Comparison of ENCODE assay signal across 19 cellular contexts in the genomic region with DNA sequence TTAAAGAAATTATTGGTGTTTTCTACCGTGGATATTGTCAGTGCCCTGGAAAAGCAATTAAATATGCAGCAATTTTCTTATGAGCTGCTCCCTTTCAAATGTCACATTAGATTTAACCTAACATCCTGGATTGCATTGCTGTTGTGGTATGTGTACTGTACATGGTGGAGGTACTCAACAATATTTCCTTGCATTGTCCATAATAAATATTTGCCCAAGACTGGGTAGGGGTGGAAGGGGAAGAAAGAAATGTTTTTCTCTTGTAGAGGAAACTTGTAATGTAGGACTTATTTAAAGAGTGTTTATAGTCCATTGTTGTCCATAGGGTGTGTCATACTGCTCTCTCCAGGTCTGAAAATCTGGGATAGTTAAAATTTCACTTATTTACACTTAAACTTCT.
DNase-seq lines count a peak whose midpoint lies in the region; ATAC-seq, FAIRE-seq and TF ChIP-seq lines count a peak whose summit lies in the region.
"Had no signal": no experiment of that assay in that cellular context is flagged by ENCODE, and none has a peak within 500 bp of the region (broad histone marks: within the 10 kb centered on the region; RNA-seq: fewer than 3 reads in every experiment).

No MANE protein-coding gene starts in this region.

- TF ChIP-seq POLR2A in H54 (IDR thresholded peaks at IDR 0.05; ENCODE audit: low read depth, low read length): no peak

- H3K36me3 Mint-ChIP-seq in nephron progenitor cell (ENCODE audit: low read depth): no peaks in the 10 kb centered on the region
- H3K36me3 Mint-ChIP-seq: CD14-positive monocyte; CD4-positive, alpha-beta memory T cell had no signal

- no peak for TF ChIP-seq CTCF in nephron progenitor cell (IDR thresholded peaks at IDR 0.05)

- no peaks in the 10 kb centered on the region for H3K4me1 Mint-ChIP-seq in nephron progenitor cell
- H3K4me1 Mint-ChIP-seq: CD14-positive monocyte had no signal

- ATAC-seq in SK-N-SH treated with all-trans-retinoic acid at 6 μM for 48 hours: peak; percentile 62
- ATAC-seq in HG02885 (IDR thresholded peaks at IDR 0.05; ENCODE audit: poor library complexity, unreplicated experiment): no peak

- intact Hi-C loops in posterior cingulate gyrus (cut with DNase I): no loop called here

- no peak for DNase-seq in H54 (ENCODE audit: insufficient read length, low spot score)
- DNase-seq in glomerular endothelial cell (ENCODE audit: extremely low read depth, low read depth, low spot score): peak; percentile 36
- DNase-seq in pulmonary artery endothelial cell (ENCODE audit: low read depth, low spot score): peak; percentile 5
- no peak for DNase-seq in posterior cingulate gyrus
- no peak for DNase-seq in nephron progenitor cell
- DNase-seq in T-helper 2 cell: no peak
- DNase-seq: 8988T; CD4-positive, alpha-beta memory T cell; DMS153; DMS79; GDM1; GM23248; HCEC 1CT had no signal

- FAIRE-seq in H54 (lab: Jason Lieb, UNC): peak; percentile 81
- FAIRE-seq: GM12892, GM18507, HTR-8/SVneo had no signal

- no peaks in the 10 kb centered on the region for H3K9me3 Mint-ChIP-seq in nephron progenitor cell
- H3K9me3 Mint-ChIP-seq: CD14-positive monocyte; CD4-positive, alpha-beta memory T cell had no signal

- H3K4me3 Mint-ChIP-seq in nephron progenitor cell: no peak overlapping the region
- H3K4me3 Mint-ChIP-seq: CD14-positive monocyte; CD4-positive, alpha-beta memory T cell had no signal

- no peak overlapping the region for H3K27ac Mint-ChIP-seq in nephron progenitor cell
- H3K27ac Mint-ChIP-seq: CD14-positive monocyte; CD4-positive, alpha-beta memory T cell had no signal

- H3K27me3 Mint-ChIP-seq in nephron progenitor cell (ENCODE audit: low read depth, poor library complexity): no peaks in the 10 kb centered on the region
- H3K27me3 Mint-ChIP-seq: CD4-positive, alpha-beta memory T cell had no signal

TF ChIP-seq in SK-N-SH treated with all-trans-retinoic acid at 6 μM for 48 hours, 23 proteins besides CTCF, POLR2A, EP300 and RAD21:
- no peak for TF ChIP-seq SNAI2 (CRISPR knock-in tag; IDR thresholded peaks at IDR 0.05)
- TF ChIP-seq, protein P1, sequence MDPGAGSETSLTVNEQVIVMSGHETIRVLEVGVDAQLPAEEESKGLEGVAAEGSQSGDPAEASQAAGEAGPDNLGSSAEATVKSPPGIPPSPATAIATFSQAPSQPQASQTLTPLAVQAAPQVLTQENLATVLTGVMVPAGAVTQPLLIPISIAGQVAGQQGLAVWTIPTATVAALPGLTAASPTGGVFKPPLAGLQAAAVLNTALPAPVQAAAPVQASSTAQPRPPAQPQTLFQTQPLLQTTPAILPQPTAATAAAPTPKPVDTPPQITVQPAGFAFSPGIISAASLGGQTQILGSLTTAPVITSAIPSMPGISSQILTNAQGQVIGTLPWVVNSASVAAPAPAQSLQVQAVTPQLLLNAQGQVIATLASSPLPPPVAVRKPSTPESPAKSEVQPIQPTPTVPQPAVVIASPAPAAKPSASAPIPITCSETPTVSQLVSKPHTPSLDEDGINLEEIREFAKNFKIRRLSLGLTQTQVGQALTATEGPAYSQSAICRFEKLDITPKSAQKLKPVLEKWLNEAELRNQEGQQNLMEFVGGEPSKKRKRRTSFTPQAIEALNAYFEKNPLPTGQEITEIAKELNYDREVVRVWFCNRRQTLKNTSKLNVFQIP (CRISPR knock-in tag; IDR thresholded peaks at IDR 0.05; ENCODE audit: borderline replicate concordance, low read depth): no peak
- TF ChIP-seq, protein P2, sequence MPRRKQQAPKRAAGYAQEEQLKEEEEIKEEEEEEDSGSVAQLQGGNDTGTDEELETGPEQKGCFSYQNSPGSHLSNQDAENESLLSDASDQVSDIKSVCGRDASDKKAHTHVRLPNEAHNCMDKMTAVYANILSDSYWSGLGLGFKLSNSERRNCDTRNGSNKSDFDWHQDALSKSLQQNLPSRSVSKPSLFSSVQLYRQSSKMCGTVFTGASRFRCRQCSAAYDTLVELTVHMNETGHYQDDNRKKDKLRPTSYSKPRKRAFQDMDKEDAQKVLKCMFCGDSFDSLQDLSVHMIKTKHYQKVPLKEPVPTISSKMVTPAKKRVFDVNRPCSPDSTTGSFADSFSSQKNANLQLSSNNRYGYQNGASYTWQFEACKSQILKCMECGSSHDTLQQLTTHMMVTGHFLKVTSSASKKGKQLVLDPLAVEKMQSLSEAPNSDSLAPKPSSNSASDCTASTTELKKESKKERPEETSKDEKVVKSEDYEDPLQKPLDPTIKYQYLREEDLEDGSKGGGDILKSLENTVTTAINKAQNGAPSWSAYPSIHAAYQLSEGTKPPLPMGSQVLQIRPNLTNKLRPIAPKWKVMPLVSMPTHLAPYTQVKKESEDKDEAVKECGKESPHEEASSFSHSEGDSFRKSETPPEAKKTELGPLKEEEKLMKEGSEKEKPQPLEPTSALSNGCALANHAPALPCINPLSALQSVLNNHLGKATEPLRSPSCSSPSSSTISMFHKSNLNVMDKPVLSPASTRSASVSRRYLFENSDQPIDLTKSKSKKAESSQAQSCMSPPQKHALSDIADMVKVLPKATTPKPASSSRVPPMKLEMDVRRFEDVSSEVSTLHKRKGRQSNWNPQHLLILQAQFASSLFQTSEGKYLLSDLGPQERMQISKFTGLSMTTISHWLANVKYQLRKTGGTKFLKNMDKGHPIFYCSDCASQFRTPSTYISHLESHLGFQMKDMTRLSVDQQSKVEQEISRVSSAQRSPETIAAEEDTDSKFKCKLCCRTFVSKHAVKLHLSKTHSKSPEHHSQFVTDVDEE (CRISPR knock-in tag; IDR thresholded peaks at IDR 0.05): no peak
- TF ChIP-seq TCF4 (CRISPR knock-in tag; IDR thresholded peaks at IDR 0.05; ENCODE audit: borderline replicate concordance): no peak
- TF ChIP-seq ZNF565 (CRISPR knock-in tag; conservative IDR thresholded peaks at IDR 0.05; ENCODE audit: low read depth): no peak
- no peak for TF ChIP-seq OSR1 (CRISPR knock-in tag; IDR thresholded peaks at IDR 0.05)

Comparison
In these comparisons a context has a peak if more than half of its experiments do, and no peak if none do; other contexts are left out.
1. DNase-seq: peak in glomerular endothelial cell (single experiment) and pulmonary artery endothelial cell (single experiment); none in H54 (single experiment), posterior cingulate gyrus (0 of 10), nephron progenitor cell (single experiment) and T-helper 2 cell (0 of 5).